In genomic region chr12:20629414-20630156, GRCh38 we compare ENCODE assay signal across 11 cellular contexts.
DNase-seq lines count a peak whose midpoint lies in the region; ATAC-seq, FAIRE-seq and TF ChIP-seq lines count a peak whose summit lies in the region.
"Had no signal": no experiment of that assay in that cellular context is flagged by ENCODE, and none has a peak within 500 bp of the region (broad histone marks: within the 10 kb centered on the region; RNA-seq: fewer than 3 reads in every experiment).

No MANE protein-coding gene starts in this region.

- no peak overlapping the region for H3K4me3 ChIP-seq in H1 (ENCODE audit: extremely low read depth in 1 of 4, insufficient read depth in 2 of 4, low read depth in 3 of 4, low read length in 4 of 4)
- no peak overlapping the region for H3K4me3 ChIP-seq in aorta (ENCODE audit: low read length in 2 of 2)

- H2BK20ac ChIP-seq in H1 (ENCODE audit: low read length), result no peak overlapping the region

- H2AK5ac ChIP-seq in H1 (ENCODE audit: low read depth, low read length), result no peak overlapping the region

- H3K4me1 ChIP-seq in H1 (replicated peaks in 1 of 4; ENCODE audit: control insufficient read depth in 3 of 4, insufficient read depth in 4 of 4, low read length in 3 of 4) (peaks cover 0 to 8% (median 6%) of the 10 kb centered on the region in 4 experiments; a peak in 4 of 7 replicates), aorta (ENCODE audit: control insufficient read depth in 1 of 2, insufficient read depth in 2 of 2, low read length in 2 of 2) (peaks cover 2 to 5% of the 10 kb centered on the region in 2 donors)

- FAIRE-seq in H1 (lab: Jason Lieb, UNC) (peak; percentile 36), frontal cortex (lab: Jason Lieb, UNC) (no peak)
- FAIRE-seq: TTC549 had no signal

- H3K27ac ChIP-seq in H1 (ENCODE audit: low read depth, low read length) (no peak overlapping the region), aorta (ENCODE audit: low read depth in 1 of 2, low read length in 2 of 2) (peak overlapping the region; percentile 80 to 87)

- H3K79me2 ChIP-seq in H1 (ENCODE audit: control insufficient read depth in 1 of 2, insufficient read depth in 2 of 2, low read length in 2 of 2), result no peaks in the 10 kb centered on the region

- no peaks in the 10 kb centered on the region for H3K9me3 ChIP-seq in H1 (ENCODE audit: insufficient read depth in 2 of 2, low read depth in 1 of 2, low read length in 1 of 2)
- no peaks in the 10 kb centered on the region for H3K9me3 ChIP-seq in aorta (ENCODE audit: control insufficient read depth, low read length)

- H2BK5ac ChIP-seq in H1 (ENCODE audit: low read depth, low read length), result no peak overlapping the region

- no peaks in the 10 kb centered on the region for H4K20me1 ChIP-seq in H1 (replicated peaks in 1 of 2; ENCODE audit: control insufficient read depth in 1 of 2, insufficient read depth in 2 of 2, low read length in 2 of 2)

- H2BK12ac ChIP-seq in H1 (ENCODE audit: low read depth, low read length), result no peak overlapping the region

- TF ChIP-seq RAD21 in H1 (IDR thresholded peaks at IDR 0.05 in 1 of 2, conservative IDR thresholded peaks at IDR 0.05 in 1 of 2; ENCODE audit: low read depth in 2 of 2, low read length in 2 of 2), result no peak

- H2BK15ac ChIP-seq in H1 (ENCODE audit: low read length), result no peak overlapping the region

- H3K27me3 ChIP-seq in H1 (replicated peaks in 1 of 4; ENCODE audit: control insufficient read depth in 3 of 4, extremely low read depth in 1 of 4, insufficient read depth in 3 of 4, low read length in 3 of 4) (no peaks in the 10 kb centered on the region), aorta (ENCODE audit: control insufficient read depth in 1 of 2, insufficient read depth in 2 of 2, low read length in 1 of 2) (no peaks in the 10 kb centered on the region)

- H4K8ac ChIP-seq in H1 (ENCODE audit: extremely low read depth, insufficient read depth, low read length), result no peak overlapping the region

- H3K4me2 ChIP-seq in H1 (ENCODE audit: insufficient read depth in 1 of 2, low read depth in 2 of 2, low read length in 2 of 2), result peak overlapping the region in 1 of 2 experiments; percentile 33; a peak in 2 of 4 replicates

- no peak overlapping the region for H3K56ac ChIP-seq in H1 (replicated peaks; ENCODE audit: insufficient read length, low read depth, low read length)

- no peak overlapping the region for H3K14ac ChIP-seq in H1 (ENCODE audit: insufficient read length)

- H3K36me3 ChIP-seq in H1 (ENCODE audit: control insufficient read depth in 2 of 4, insufficient read depth in 4 of 4, low read length in 3 of 4) (no peaks in the 10 kb centered on the region), aorta (ENCODE audit: control insufficient read depth in 1 of 2, insufficient read depth in 2 of 2, low read length in 1 of 2) (no peaks in the 10 kb centered on the region)

- 40% methylated on average over 6 of the region's 6 CpGs; no CpG with 5 or more reads in 1 of the 2 experiments for WGBS in H1 (ENCODE audit: extremely low coverage in 1 of 2, insufficient coverage in 1 of 2, insufficient read length in 1 of 2, insufficient replicate concordance in 2 of 2, low coverage in 1 of 2, low lambda C conversion rate in 2 of 2, missing lambda C conversion rate in 1 of 2), 2 experiments
- WGBS in aorta, 2 donors, result 11 to 15% methylated on average over 6 of the region's 6 CpGs

- H2AFZ ChIP-seq in H1 (ENCODE audit: low read length), result no peak overlapping the region

- no peak overlapping the region for H4K91ac ChIP-seq in H1 (replicated peaks; ENCODE audit: insufficient read length, low read length)

- H3K9ac ChIP-seq in H1 (replicated peaks in 1 of 4; ENCODE audit: extremely low read depth in 1 of 4, low read depth in 3 of 4, low read length in 3 of 4), result no peak overlapping the region

- no peaks in the 10 kb centered on the region for H3K23me2 ChIP-seq in H1 (ENCODE audit: low read depth, low read length)

- TF ChIP-seq EP300 in H1 (IDR thresholded peaks at IDR 0.05; ENCODE audit: borderline replicate concordance in 1 of 2, low read depth in 2 of 2, low read length in 2 of 2), result no peak

- CTCF ChIA-PET in H1 (lab: Charles Lee; ENCODE audit: partially characterized antibody), result no interaction called here

- no peak overlapping the region for H3K4ac ChIP-seq in H1 (replicated peaks; ENCODE audit: insufficient read length, low read depth, low read length)

- TF ChIP-seq CTCF in H1 (IDR thresholded peaks at IDR 0.05; ENCODE audit: control extremely low read depth in 1 of 3, insufficient read depth in 1 of 3, low read depth in 1 of 3, low read length in 3 of 3), result no peak

- H3K18ac ChIP-seq in H1 (ENCODE audit: extremely low read depth, low read length), result no peak overlapping the region; the same call in 1 of the 2 replicates

- no peak overlapping the region for H4K5ac ChIP-seq in H1 (ENCODE audit: insufficient read length, low read depth, low read length)

- no peaks in the 10 kb centered on the region for H3K79me1 ChIP-seq in H1 (ENCODE audit: low read depth, low read length)

- TF ChIP-seq POLR2A in H1 (IDR thresholded peaks at IDR 0.05; ENCODE audit: control extremely low read depth in 1 of 2, low read depth in 2 of 2, low read length in 2 of 2), result no peak

- no peak overlapping the region for H3K23ac ChIP-seq in H1 (ENCODE audit: insufficient read length)

- H2BK120ac ChIP-seq in H1 (replicated peaks; ENCODE audit: low read depth, low read length), result no peak overlapping the region

- DNase-seq in NOMO-1 treated with DMSO at 0.1 percent for 48 hours (lab: John Stamatoyannopoulos, UW; ENCODE audit: unreplicated experiment) (peak; percentile 33), NOMO-1 treated with dmso at 0.1 percent for 144 hours (lab: John Stamatoyannopoulos, UW; ENCODE audit: unreplicated experiment) (no peak), H1 (ENCODE audit: low read depth in 1 of 2, low spot score in 2 of 2) (no peak), left colon (peak; percentile 21 to 56), aorta (peak in 1 of 2 donors; percentile 63), frontal cortex (ENCODE audit: low spot score in 2 of 2) (no peak), NCI-H1417 treated with DMSO at 0.1 percent for 48 hours (lab: John Stamatoyannopoulos, UW) (no peak)
- DNase-seq: activated naive CD4-positive, alpha-beta T cell treated with anti-CD3 and anti-CD28 coated beads for 36 hours; NCI-H510A had no signal

- ATAC-seq in left colon (peak; percentile 59), aorta (ENCODE audit: low FRiP score) (peak; percentile 67), GM18511 (IDR thresholded peaks at IDR 0.05; ENCODE audit: unreplicated experiment) (no peak)

- intact Hi-C loops in left colon (cut with DNase I, micrococcal nuclease) (no loop called here), aorta (cut with DNase I) (no loop called here)

- POLR2A ChIA-PET in H1 (lab: Charles Lee; ENCODE audit: partially characterized antibody), result no interaction called here

TF ChIP-seq in H1, 55 proteins besides CTCF, POLR2A, EP300 and RAD21:
- TF ChIP-seq CTBP2 (IDR thresholded peaks at IDR 0.05; ENCODE audit: borderline replicate concordance, insufficient read depth, insufficient read length, low read length) (no peak), E2F6 (IDR thresholded peaks at IDR 0.05) (0 out of 2 replicates have a peak, but pooled peaks have one; percentile 11)

Comparison
In these comparisons a context has a peak if more than half of its experiments do, and no peak if none do; other contexts are left out.
1. DNase-seq: peak in NOMO-1 treated with DMSO at 0.1 percent for 48 hours (single experiment) and left colon (2 of 2); none in NOMO-1 treated with dmso at 0.1 percent for 144 hours (single experiment), H1 (0 of 2), frontal cortex (0 of 2) and NCI-H1417 treated with DMSO at 0.1 percent for 48 hours (single experiment).